22 cellular contexts compared by ENCODE assay signal in genomic region chr11:116891746-116892145, GRCh38. TPM values are rescaled to one million over a fixed set of nuclear protein-coding genes. Genes with fewer than 3 reads are reported as not detected.
DNase-seq lines count a peak whose midpoint lies in the region; ATAC-seq and TF ChIP-seq lines count a peak whose summit lies in the region.
"Had no signal": no experiment of that assay in that cellular context is flagged by ENCODE, and none has a peak within 500 bp of the region (broad histone marks: within the 10 kb centered on the region; RNA-seq: fewer than 3 reads in every experiment).

No MANE protein-coding gene starts in this region.

- H3K4me3 Mint-ChIP-seq in activated T-cell treated with anti-CD3 and anti-CD28 coated beads, Interleukin-2, amount 50 U/mL, for 24 hours: no peak overlapping the region
- H3K4me3 Mint-ChIP-seq in IgD-negative memory B cell: no peak overlapping the region
- no peak overlapping the region for H3K4me3 Mint-ChIP-seq in effector memory CD8-positive, alpha-beta T cell

- no peaks in the 10 kb centered on the region for H3K27me3 ChIP-seq in heart left ventricle
- H3K27me3 ChIP-seq: BLaER1 treated with 17β-estradiol and CSF1 and Interleukin-3, amounts not matched to agents 10 nM and 100 nM had no signal

- H3K36me3 ChIP-seq in heart left ventricle: peaks cover 0 to 59% (median 47%) of the 10 kb centered on the region in 9 donors

- H3K27me3 Mint-ChIP-seq in activated T-cell treated with anti-CD3 and anti-CD28 coated beads, Interleukin-2, amount 50 U/mL, for 24 hours: no peaks in the 10 kb centered on the region
- H3K27me3 Mint-ChIP-seq in IgD-negative memory B cell: no peaks in the 10 kb centered on the region
- no peaks in the 10 kb centered on the region for H3K27me3 Mint-ChIP-seq in effector memory CD8-positive, alpha-beta T cell

- H3K9me3 Mint-ChIP-seq in activated T-cell treated with anti-CD3 and anti-CD28 coated beads, Interleukin-2, amount 50 U/mL, for 24 hours: no peaks in the 10 kb centered on the region
- H3K9me3 Mint-ChIP-seq in IgD-negative memory B cell: no peaks in the 10 kb centered on the region
- H3K9me3 Mint-ChIP-seq in effector memory CD8-positive, alpha-beta T cell: no peaks in the 10 kb centered on the region

- H3K9me3 ChIP-seq in heart left ventricle: no peaks in the 10 kb centered on the region
- H3K9me3 ChIP-seq: BLaER1 treated with 17β-estradiol and CSF1 and Interleukin-3, amounts not matched to agents 10 nM and 100 nM had no signal

- WGBS in heart left ventricle, 4 donors: 48 to 95% (median 84%) methylated on average over 2 of the region's 2 CpGs

- ATAC-seq in effector memory CD8-positive, alpha-beta T cell (replicated peaks): no peak
- ATAC-seq in HG03175 (IDR thresholded peaks at IDR 0.05; ENCODE audit: unreplicated experiment): no peak
- no peak for ATAC-seq in heart left ventricle
- ATAC-seq: PC-3 had no signal

- DNase-seq in activated T-cell treated with anti-CD3 and anti-CD28 coated beads, Interleukin-2, amount 50 U/mL, for 24 hours: no peak
- no peak for DNase-seq in activated T-cell treated with anti-CD3 and anti-CD28 coated beads, Interleukin-2, amount 50 U/mL, for 48 hours
- DNase-seq in effector memory CD8-positive, alpha-beta T cell: no peak
- DNase-seq in superior temporal gyrus (ENCODE audit: extremely low spot score) (peak; percentile 62), GM19238 (ENCODE audit: insufficient read length, low spot score) (no peak), heart left ventricle (no peak)
- DNase-seq: 8988T; COR-L47; GOT3; KG1; NCI-H1092; NCI-H1694; NCI-H2107; NCI-H345; NCI-H526 treated with DMSO at 0.1 percent for 48 hours; NK-92 treated with Interleukin-12 subunit alpha and Interleukin-12 subunit beta, amount 100 ng/mL, for 24 hours; PC-3 had no signal

- H3K4me1 Mint-ChIP-seq in activated T-cell treated with anti-CD3 and anti-CD28 coated beads, Interleukin-2, amount 50 U/mL, for 24 hours (ENCODE audit: low read depth): peaks cover 21% of the 10 kb centered on the region
- peaks cover 7 to 14% (median 11%) of the 10 kb centered on the region in 3 donors for H3K4me1 Mint-ChIP-seq in IgD-negative memory B cell
- peaks cover 12 to 21% of the 10 kb centered on the region in 2 donors for H3K4me1 Mint-ChIP-seq in effector memory CD8-positive, alpha-beta T cell (ENCODE audit: low read depth in 2 of 2)

- intact Hi-C loops in heart left ventricle (cut with DNase I): no loop called here

- H3K4me1 ChIP-seq in heart left ventricle: peaks cover 0 to 22% (median 11%) of the 10 kb centered on the region in 12 donors

- H3K36me3 Mint-ChIP-seq in activated T-cell treated with anti-CD3 and anti-CD28 coated beads, Interleukin-2, amount 50 U/mL, for 24 hours (ENCODE audit: low read depth): peaks cover 70% of the 10 kb centered on the region
- peaks cover 9% of the 10 kb centered on the region for H3K36me3 Mint-ChIP-seq in IgD-negative memory B cell
- H3K36me3 Mint-ChIP-seq in effector memory CD8-positive, alpha-beta T cell (ENCODE audit: insufficient read depth): peaks cover 18% of the 10 kb centered on the region

- no peak overlapping the region for H3K4me3 ChIP-seq in heart left ventricle
- H3K4me3 ChIP-seq: BLaER1 treated with 17β-estradiol and CSF1 and Interleukin-3, amounts not matched to agents 10 nM and 100 nM had no signal

- TF ChIP-seq POLR2A in heart left ventricle (IDR thresholded peaks at IDR 0.05): no peak

- H3K27ac Mint-ChIP-seq in activated T-cell treated with anti-CD3 and anti-CD28 coated beads, Interleukin-2, amount 50 U/mL, for 24 hours: peak overlapping the region; percentile 2
- H3K27ac Mint-ChIP-seq in IgD-negative memory B cell: peak overlapping the region; percentile 11 to 83 (median 19)
- peak overlapping the region; percentile 5 for H3K27ac Mint-ChIP-seq in effector memory CD8-positive, alpha-beta T cell

- TF ChIP-seq CTCF in heart left ventricle (IDR thresholded peaks at IDR 0.05): no peak

- H3K27ac ChIP-seq in heart left ventricle: no peak overlapping the region
- H3K27ac ChIP-seq: BLaER1 treated with 17β-estradiol and CSF1 and Interleukin-3, amounts not matched to agents 10 nM and 100 nM; HL-60 had no signal

RNA-seq across cellular contexts. Expression of gene APOA1, which starts 54.3 kb away (rescaled TPM):
- polyA plus RNA-seq in IgD-negative memory B cell: not detected
- 100 to 1,000 TPM in 2 of 9 donors, 10 to 100 TPM in 6, 1 to 10 TPM in 1; 10.0 to 383 (median 59.3) TPM for total RNA-seq in heart left ventricle
- 100 to 1,000 TPM in 1 of 2 donors, 10 to 100 TPM in 1; 87.7 to 422 TPM for polyA plus RNA-seq in heart left ventricle
- total RNA-seq: M059J had no signal

Comparison
In these comparisons a context has a peak if more than half of its experiments do, and no peak if none do; other contexts are left out.
1. RNA of gene APOA1, which starts 54.3 kb away (polyA plus RNA-seq): 87.7 to 422 TPM in heart left ventricle; not detected in IgD-negative memory B cell (single experiment); every median in the first group is over 10 times any median in the second.
2. Peak in every context shown above with its lines, with median percentiles within 50 percentile points of each other: H3K27ac Mint-ChIP-seq.